In the genomic region with DNA sequence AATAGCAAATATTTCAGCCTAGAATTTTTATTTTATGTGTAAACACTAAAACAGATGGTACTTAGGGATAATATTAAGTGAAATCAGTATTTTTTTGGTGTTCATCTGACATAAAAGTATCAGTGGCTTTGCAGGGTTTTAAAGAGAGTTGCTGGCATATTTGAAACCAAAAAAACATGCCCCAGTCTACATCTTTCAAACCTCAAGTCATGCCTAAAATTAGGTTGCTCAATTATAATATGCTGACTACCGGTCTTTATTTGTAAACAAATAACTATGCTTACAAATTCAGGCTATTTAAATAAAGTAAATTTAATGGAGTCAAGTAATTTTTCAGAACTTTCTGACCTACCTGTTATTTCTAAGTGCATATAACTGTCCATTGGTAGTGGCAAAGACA, we compare ENCODE assay signal across 4 cellular contexts. TPM values are rescaled to one million over a fixed set of nuclear protein-coding genes. Genes with fewer than 3 reads are reported as not detected.
"Had no signal": no experiment of that assay in that cellular context is flagged by ENCODE, and none has a peak within 500 bp of the region (broad histone marks: within the 10 kb centered on the region; RNA-seq: fewer than 3 reads in every experiment).

No MANE protein-coding gene starts in this region.

RNA-seq across cellular contexts. Expression of a gene that starts 58.5 kb away (rescaled TPM):
- polyA plus RNA-seq: immature natural killer cell; keratinocyte; mammary epithelial cell; naive thymus-derived CD4-positive, alpha-beta T cell had no signal
